In the genomic region with DNA sequence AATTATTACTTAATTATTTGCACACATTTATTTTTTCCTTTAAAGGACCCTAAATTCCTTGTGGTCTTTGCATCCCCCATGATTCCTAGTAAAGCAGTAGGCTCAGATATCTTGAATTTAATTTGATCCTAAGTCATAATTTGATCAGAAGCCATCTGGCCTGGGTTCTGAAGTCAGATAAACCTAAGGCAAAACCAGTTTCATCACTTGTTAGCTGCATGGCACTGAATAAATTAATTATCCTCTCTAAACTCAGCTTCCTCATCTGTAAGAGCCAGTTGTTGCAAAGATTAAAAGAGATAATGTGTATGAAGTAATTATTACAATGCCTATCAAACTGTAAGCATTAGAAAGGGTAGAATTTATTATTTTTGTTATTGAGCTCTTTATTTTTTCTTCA, we compare ENCODE assay signal across 6 cellular contexts.
"Had no signal": no experiment of that assay in that cellular context is flagged by ENCODE, and none has a peak within 500 bp of the region (broad histone marks: within the 10 kb centered on the region; RNA-seq: fewer than 3 reads in every experiment).

No MANE protein-coding gene starts in this region.

- ATAC-seq: GM23338, K562 had no signal

- H3K4me2 ChIP-seq: GM23338 had no signal

- DNase-seq: H9, HCEC 1CT, HFFc6, IMR-90 had no signal

- H3K4me1 Mint-ChIP-seq: GM23338, H9 had no signal

- H2AFZ ChIP-seq: GM23338 had no signal

- H3K4me3 Mint-ChIP-seq: GM23338, H9, HFFc6 had no signal

- H3K4me3 ChIP-seq: GM23338, K562 had no signal

- H3K27ac Mint-ChIP-seq: GM23338, H9, HFFc6 had no signal

- H3K9me3 Mint-ChIP-seq: GM23338, H9 had no signal
